9 cellular contexts compared by ENCODE assay signal in the genomic region with DNA sequence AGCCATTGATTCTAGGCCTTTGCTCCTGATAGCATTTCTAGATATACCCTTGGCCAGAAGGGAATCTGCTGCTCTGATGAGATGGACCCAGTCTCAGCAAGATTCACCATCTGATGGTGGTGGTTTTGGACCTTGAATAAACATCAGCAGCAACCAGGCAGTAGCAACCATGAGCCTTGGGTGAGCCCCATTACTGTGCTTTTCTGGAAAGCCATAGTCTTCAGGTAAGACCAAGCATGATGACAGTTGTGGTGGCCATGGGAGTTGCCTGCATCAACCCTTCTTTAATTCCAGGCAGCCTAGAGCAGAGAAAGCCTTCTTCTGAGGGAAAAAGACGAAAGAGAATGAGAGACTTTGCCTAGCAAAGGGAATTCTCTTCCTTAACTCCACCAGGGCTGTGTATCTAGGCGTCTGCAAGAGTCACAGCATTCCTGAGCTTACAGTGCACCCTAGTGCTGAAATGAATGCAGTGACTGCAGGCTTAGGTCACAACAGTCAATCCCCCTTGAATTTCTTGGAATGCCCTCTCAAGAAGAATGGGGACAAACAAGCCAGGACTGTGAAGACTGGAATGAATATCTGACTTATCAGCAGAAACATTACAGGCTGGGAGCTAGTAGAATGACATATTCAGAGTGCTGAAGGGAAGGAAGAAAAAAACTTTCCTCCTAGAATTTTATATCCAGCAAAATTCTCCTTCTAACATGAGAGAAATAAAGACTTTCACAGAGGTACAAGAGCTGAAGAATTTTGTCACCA.
DNase-seq lines count a peak whose midpoint lies in the region; ATAC-seq and TF ChIP-seq lines count a peak whose summit lies in the region.
"Had no signal": no experiment of that assay in that cellular context is flagged by ENCODE, and none has a peak within 500 bp of the region (broad histone marks: within the 10 kb centered on the region; RNA-seq: fewer than 3 reads in every experiment).

No MANE protein-coding gene starts in this region.

- ATAC-seq in HG03439 (IDR thresholded peaks at IDR 0.05; ENCODE audit: unreplicated experiment): peak; percentile 88

- no peak for TF ChIP-seq CTCF in RWPE1 (conservative IDR thresholded peaks at IDR 0.05; ENCODE audit: low read depth)

- no peak overlapping the region for H3K27ac ChIP-seq in RWPE1
- H3K27ac ChIP-seq: BLaER1 had no signal

- POLR2A ChIA-PET in RWPE1 (lab: Yijun Ruan, JAX; ENCODE audit: low non-redundant PET): no interaction called here

- CTCF ChIA-PET in RWPE1 (lab: Yijun Ruan, JAX): interaction anchor here (0.6 to 1.0 kb wide), 2 partner anchors 38 to 728 kb away, joined by 3 read pairs; no protein-coding TSS in a partner anchor

- peak; percentile 0 for DNase-seq in NCI-H1694 (lab: John Stamatoyannopoulos, UW)
- DNase-seq in NCI-H1694 treated with DMSO at 0.1 percent for 48 hours (lab: John Stamatoyannopoulos, UW): no peak
- peak; percentile 19 for DNase-seq in RWPE1 (ENCODE audit: low spot score)
- DNase-seq in iPS DF 19.7 (ENCODE audit: low read depth, low spot score): peak; percentile 70
- no peak for DNase-seq in NCI-H1048 (lab: John Stamatoyannopoulos, UW)
- no peak for DNase-seq in effector CD8-positive, alpha-beta T cell (lab: John Stamatoyannopoulos, UW)
- DNase-seq in stimulated activated CD8-positive, alpha-beta memory T cell treated with anti-CD3 and anti-CD28 coated beads, Interleukin-4, amount 100 ng/mL, for 48 hours: no peak

Comparison
In these comparisons a context has a peak if more than half of its experiments do, and no peak if none do; other contexts are left out.
1. DNase-seq: peak in NCI-H1694 (single experiment), RWPE1 (single experiment) and iPS DF 19.7 (single experiment); none in NCI-H1694 treated with DMSO at 0.1 percent for 48 hours (single experiment), NCI-H1048 (single experiment), effector CD8-positive, alpha-beta T cell (single experiment) and stimulated activated CD8-positive, alpha-beta memory T cell treated with anti-CD3 and anti-CD28 coated beads, Interleukin-4, amount 100 ng/mL, for 48 hours (single experiment).